ENCODE assay signal across 1 cellular context in genomic region chr6:95517004-95517403, GRCh38.
TF ChIP-seq lines count a peak whose summit lies in the region.

No MANE protein-coding gene starts in this region.

TF ChIP-seq in H1, 55 proteins besides CTCF, POLR2A, EP300 and RAD21 (continued from another document):
- no peak for TF ChIP-seq ATF2 (IDR thresholded peaks at IDR 0.05; ENCODE audit: low read length)
- TF ChIP-seq CHD7 (IDR thresholded peaks at IDR 0.05; ENCODE audit: insufficient replicate concordance, low read length) = no peak
- no peak for TF ChIP-seq CBX5 (IDR thresholded peaks at IDR 0.05; ENCODE audit: low read depth, low read length)
- TF ChIP-seq PHF8 (conservative IDR thresholded peaks at IDR 0.05; ENCODE audit: low read depth, low read length) = no peak
- no peak for TF ChIP-seq SIX5 (IDR thresholded peaks at IDR 0.05; ENCODE audit: low read depth, low read length)
- TF ChIP-seq SP4 (IDR thresholded peaks at IDR 0.05; ENCODE audit: low read length) = no peak
